Comparison of ENCODE assay signal across 8 cellular contexts in the genomic region with DNA sequence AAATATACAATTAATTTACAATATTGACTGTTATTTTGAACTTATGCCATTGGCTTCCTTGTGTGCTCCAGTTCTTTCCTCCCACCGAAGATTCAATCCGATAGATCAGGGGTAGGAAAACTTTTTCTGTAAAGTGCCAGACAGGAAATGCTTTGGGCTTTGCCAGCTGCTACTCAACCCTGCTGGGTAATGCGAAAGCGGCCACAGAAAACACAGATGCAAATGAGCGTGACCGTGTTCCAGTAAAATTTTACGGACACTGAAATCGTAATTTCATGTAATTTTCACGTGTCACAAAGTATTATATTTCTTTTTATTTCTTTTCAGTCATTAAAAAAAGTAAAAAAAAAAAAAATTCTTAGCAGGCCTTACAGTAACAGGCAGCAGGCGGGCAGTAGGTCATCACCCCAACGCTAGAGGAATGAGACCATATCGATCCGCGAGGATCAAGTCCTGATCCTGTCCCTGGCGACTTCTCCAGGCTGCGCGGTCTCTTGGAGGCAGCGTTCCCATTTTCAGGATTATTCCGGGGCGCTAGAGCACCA. TPM values are rescaled to one million over a fixed set of nuclear protein-coding genes. Genes with fewer than 3 reads are reported as not detected.
A peak's percentile ranks its signal among the peaks of the same experiment; 100 is the strongest.
DNase-seq lines count a peak whose midpoint lies in the region; ATAC-seq lines count a peak whose summit lies in the region.

No MANE protein-coding gene starts in this region.

- H3K36me3 Mint-ChIP-seq in IgD-negative memory B cell (peaks cover 2% of the 10 kb centered on the region), memory B cell (peaks cover 5% of the 10 kb centered on the region)

- ATAC-seq in GM21381 (IDR thresholded peaks at IDR 0.05; ENCODE audit: unreplicated experiment): peak; percentile 25
- ATAC-seq in memory B cell (ENCODE audit: low read depth): no peak

- DNase-seq in EH (ENCODE audit: low read depth): peak; percentile 70
- DNase-seq in UCSD-AML1 (lab: John Stamatoyannopoulos, UW; ENCODE audit: unreplicated experiment): peak; percentile 36
- peak; percentile 70 for DNase-seq in dedifferentiated amniotic fluid mesenchymal stem cell (ENCODE audit: extremely low spot score)
- DNase-seq in memory B cell (ENCODE audit: low spot score in 2 of 2): peak in 1 of 2 donors; percentile 2
- peak; percentile 28 for DNase-seq in stromal cell of bone marrow (ENCODE audit: low read depth)
- DNase-seq in cerebellum (ENCODE audit: low spot score): no peak

- H3K4me3 Mint-ChIP-seq in IgD-negative memory B cell (peak overlapping the region; percentile 84 to 98 (median 96)), memory B cell (peak overlapping the region; percentile 93)

- H3K27me3 Mint-ChIP-seq in IgD-negative memory B cell (no peaks in the 10 kb centered on the region), memory B cell (no peaks in the 10 kb centered on the region)

- H3K4me1 Mint-ChIP-seq in IgD-negative memory B cell (peaks cover 28 to 46% (median 37%) of the 10 kb centered on the region in 3 donors), memory B cell (peaks cover 36% of the 10 kb centered on the region)

- H3K9me3 Mint-ChIP-seq in IgD-negative memory B cell: no peaks in the 10 kb centered on the region
- H3K9me3 Mint-ChIP-seq in memory B cell: no peaks in the 10 kb centered on the region

- peak overlapping the region; percentile 91 to 96 (median 95) for H3K27ac Mint-ChIP-seq in IgD-negative memory B cell
- H3K27ac Mint-ChIP-seq in memory B cell: peak overlapping the region; percentile 83

RNA-seq across cellular contexts. Expression of a gene that starts 0.6 kb away (rescaled TPM):
- polyA plus RNA-seq in IgD-negative memory B cell: 26.0 TPM
- 4.9 TPM for total RNA-seq in cerebellum

RNA-seq across cellular contexts. Expression of a gene that starts 1.0 kb away (rescaled TPM):
- 173 TPM for polyA plus RNA-seq in IgD-negative memory B cell
- 9.8 TPM for total RNA-seq in cerebellum

RNA-seq across cellular contexts. Expression of a gene that starts 59.3 kb away (rescaled TPM):
- 8.3 TPM for polyA plus RNA-seq in IgD-negative memory B cell
- 23.9 TPM for total RNA-seq in cerebellum
